Comparison of ENCODE assay signal across 17 cellular contexts in the genomic region with DNA sequence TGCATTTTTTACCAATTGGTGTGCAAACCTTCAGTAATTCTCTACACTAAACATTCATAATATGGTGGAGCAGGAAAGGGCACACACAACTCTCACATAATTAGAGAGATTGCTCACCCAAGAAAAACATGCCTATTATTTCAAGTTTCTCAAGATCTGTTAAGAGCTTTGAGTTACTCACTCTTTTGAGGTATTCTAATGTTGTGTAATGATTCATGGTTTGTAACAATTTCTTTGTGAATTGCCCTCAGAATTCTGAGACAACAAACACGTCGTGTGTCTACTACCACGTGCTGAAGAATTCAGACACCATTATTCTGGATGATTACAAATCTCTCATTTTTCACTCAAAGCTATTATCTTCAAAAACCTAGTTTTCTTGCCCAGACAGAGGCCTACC.
DNase-seq lines count a peak whose midpoint lies in the region; ATAC-seq and FAIRE-seq lines count a peak whose summit lies in the region.
"Had no signal": no experiment of that assay in that cellular context is flagged by ENCODE, and none has a peak within 500 bp of the region (broad histone marks: within the 10 kb centered on the region; RNA-seq: fewer than 3 reads in every experiment).

No MANE protein-coding gene starts in this region.

- no peak for ATAC-seq in HG02840 (IDR thresholded peaks at IDR 0.05; ENCODE audit: low FRiP score, unreplicated experiment)
- ATAC-seq: left ventricle myocardium superior had no signal

- FAIRE-seq in HTR-8/SVneo (lab: Jason Lieb, UNC), result no peak
- FAIRE-seq: G401.6 had no signal

- peak overlapping the region; percentile 46 for H3K27ac ChIP-seq in epithelial cell of prostate

- DNase-seq in EL (peak; percentile 67), NOMO-1 treated with DMSO at 0.1 percent for 48 hours (lab: John Stamatoyannopoulos, UW; ENCODE audit: unreplicated experiment) (peak; percentile 50), epithelial cell of prostate (ENCODE audit: low read depth, low spot score) (peak; percentile 67), non-pigmented ciliary epithelial cell (ENCODE audit: low read depth) (peak; percentile 59), NCI-H2196 treated with DMSO at 0.1 percent for 48 hours (lab: John Stamatoyannopoulos, UW; ENCODE audit: unreplicated experiment) (no peak), SW 1271 (lab: John Stamatoyannopoulos, UW) (no peak), HTR-8/SVneo (ENCODE audit: insufficient read length, low spot score) (no peak)
- DNase-seq: activated naive CD4-positive, alpha-beta T cell treated with anti-CD3 and anti-CD28 coated beads, Interleukin-2, amount 10 ng/mL, durations not matched to agents 7 days and 5 days; CD4-positive, alpha-beta T cell; glutamatergic neuron; H9; left ventricle myocardium superior; NCI-H1417; NCI-H526; SHP77 treated with DMSO at 0.1 percent for 48 hours had no signal

Comparison
In these comparisons a context has a peak if more than half of its experiments do, and no peak if none do; other contexts are left out.
1. DNase-seq: peak in EL (single experiment), NOMO-1 treated with DMSO at 0.1 percent for 48 hours (single experiment), epithelial cell of prostate (single experiment) and non-pigmented ciliary epithelial cell (single experiment); none in NCI-H2196 treated with DMSO at 0.1 percent for 48 hours (single experiment), SW 1271 (0 of 2) and HTR-8/SVneo (single experiment).